1 cellular context compared by ENCODE assay signal in genomic region chr5:366541-367357, GRCh38.
A peak's percentile ranks its signal among the peaks of the same experiment; 100 is the strongest.
TF ChIP-seq lines count a peak whose summit lies in the region.

No MANE protein-coding gene starts in this region.

TF ChIP-seq in HEK293, 187 proteins besides CTCF, POLR2A, EP300 and RAD21 (continued from another document):
- peak; percentile 57; the same call in 1 of the 2 replicates for TF ChIP-seq REST (tag by site-specific recombination; IDR thresholded peaks at IDR 0.05)
- no peak for TF ChIP-seq ZBTB21 (tag by site-specific recombination; IDR thresholded peaks at IDR 0.05)
- TF ChIP-seq, protein P1, sequence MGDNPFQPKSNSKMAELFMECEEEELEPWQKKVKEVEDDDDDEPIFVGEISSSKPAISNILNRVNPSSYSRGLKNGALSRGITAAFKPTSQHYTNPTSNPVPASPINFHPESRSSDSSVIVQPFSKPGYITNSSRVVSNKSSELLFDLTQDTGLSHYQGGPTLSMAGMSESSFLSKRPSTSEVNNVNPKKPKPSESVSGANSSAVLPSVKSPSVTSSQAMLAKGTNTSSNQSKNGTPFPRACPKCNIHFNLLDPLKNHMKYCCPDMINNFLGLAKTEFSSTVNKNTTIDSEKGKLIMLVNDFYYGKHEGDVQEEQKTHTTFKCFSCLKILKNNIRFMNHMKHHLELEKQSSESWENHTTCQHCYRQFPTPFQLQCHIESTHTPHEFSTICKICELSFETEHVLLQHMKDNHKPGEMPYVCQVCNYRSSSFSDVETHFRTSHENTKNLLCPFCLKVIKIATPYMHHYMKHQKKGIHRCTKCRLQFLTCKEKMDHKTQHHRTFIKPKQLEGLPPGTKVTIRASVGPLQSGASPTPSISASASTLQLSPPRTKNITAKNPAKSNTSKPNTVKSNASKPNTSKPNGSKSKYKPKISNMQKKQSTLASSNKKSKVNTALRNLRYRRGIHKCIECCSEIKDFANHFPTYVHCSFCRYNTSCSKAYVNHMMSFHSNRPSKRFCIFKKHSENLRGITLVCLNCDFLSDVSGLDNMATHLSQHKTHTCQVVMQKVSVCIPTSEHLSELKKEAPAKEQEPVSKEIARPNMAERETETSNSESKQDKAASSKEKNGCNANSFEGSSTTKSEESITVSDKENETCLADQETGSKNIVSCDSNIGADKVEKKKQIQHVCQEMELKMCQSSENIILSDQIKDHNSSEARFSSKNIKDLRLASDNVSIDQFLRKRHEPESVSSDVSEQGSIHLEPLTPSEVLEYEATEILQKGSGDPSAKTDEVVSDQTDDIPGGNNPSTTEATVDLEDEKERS (tag by site-specific recombination; IDR thresholded peaks at IDR 0.05) = no peak
- TF ChIP-seq GLIS1 (tag by site-specific recombination; IDR thresholded peaks at IDR 0.05) = peak; percentile 68
